11 cellular contexts compared by ENCODE assay signal in genomic region chr4:157075401-157075800, GRCh38. TPM values are rescaled to one million over a fixed set of nuclear protein-coding genes. Genes with fewer than 3 reads are reported as not detected.
DNase-seq lines count a peak whose midpoint lies in the region; ATAC-seq and TF ChIP-seq lines count a peak whose summit lies in the region.
"Had no signal": no experiment of that assay in that cellular context is flagged by ENCODE, and none has a peak within 500 bp of the region (broad histone marks: within the 10 kb centered on the region; RNA-seq: fewer than 3 reads in every experiment).

No MANE protein-coding gene starts in this region.

- H3K27ac ChIP-seq in H9 (ENCODE audit: insufficient read length, low read depth, low read length): no peak overlapping the region
- no peak overlapping the region for H3K27ac ChIP-seq in OCI-LY7 (ENCODE audit: low read depth, low read length, poor library complexity, severe bottlenecking)

- CTCF ChIA-PET in OCI-LY7 (lab: Charles Lee; ENCODE audit: unreplicated experiment): no interaction called here

- H3K4me2 ChIP-seq in H9 (ENCODE audit: insufficient read depth, insufficient read length, low read length) (peak overlapping the region; percentile 68), OCI-LY7 (ENCODE audit: low read length) (no peak overlapping the region)

- DNase-seq in H9 (no peak), retinal pigment epithelial cell (ENCODE audit: low read depth) (no peak), OCI-M2 (lab: John Stamatoyannopoulos, UW; ENCODE audit: unreplicated experiment) (no peak), OCI-LY7 (ENCODE audit: low spot score) (no peak)
- DNase-seq in stimulated activated CD4-positive, alpha-beta T cell treated with anti-CD3 and anti-CD28 coated beads, Interleukin-2, amount 100 ng/mL, for 48 hours: no peak
- DNase-seq: activated CD4-positive, alpha-beta memory T cell treated with anti-CD3 and anti-CD28 coated beads, Interleukin-2, amount 10 ng/mL, durations not matched to agents 7 days and 5 days; NCI-H2029 had no signal

- H2BK15ac ChIP-seq in H9 (ENCODE audit: low read depth, low read length): no peak overlapping the region

- WGBS in H9 (ENCODE audit: extremely low coverage, insufficient read length, low lambda C conversion rate): no CpG with 5 or more reads among the region's 2 CpGs

- H3K23me2 ChIP-seq in H9 (ENCODE audit: insufficient read length, low read depth, low read length, poor library complexity, severe bottlenecking): peaks cover 3% of the 10 kb centered on the region

- no peak for TF ChIP-seq CTCF in H9 (conservative IDR thresholded peaks at IDR 0.05)
- TF ChIP-seq CTCF in brain (conservative IDR thresholded peaks at IDR 0.05): no peak
- no peak for TF ChIP-seq CTCF in retinal pigment epithelial cell (conservative IDR thresholded peaks at IDR 0.05; ENCODE audit: low read depth, low read length)
- no peak for TF ChIP-seq CTCF in OCI-LY7 (conservative IDR thresholded peaks at IDR 0.05; ENCODE audit: low read length)

- no peak overlapping the region for H2BK5ac ChIP-seq in H9 (ENCODE audit: insufficient read length, low read length)

- no peak overlapping the region for H3K18ac ChIP-seq in H9 (ENCODE audit: insufficient read length, low read depth, low read length)

- no peak overlapping the region for H3K27ac Mint-ChIP-seq in H9
- peak overlapping the region in 3 of 5 experiments; percentile 33 to 75 (median 75) for H3K27ac Mint-ChIP-seq in brain
- H3K27ac Mint-ChIP-seq: activated CD4-positive, alpha-beta memory T cell treated with anti-CD3 and anti-CD28 coated beads, Interleukin-2, amount 10 ng/mL, durations not matched to agents 7 days and 5 days had no signal

- no peak overlapping the region for H2BK20ac ChIP-seq in H9 (ENCODE audit: low read depth, low read length, poor library complexity, severe bottlenecking)

- H3K4ac ChIP-seq in H9 (ENCODE audit: low read depth, low read length): no peak overlapping the region

- H4K5ac ChIP-seq in H9 (ENCODE audit: insufficient read length, low read depth, low read length): no peak overlapping the region

- no peak overlapping the region for H4K8ac ChIP-seq in H9 (replicated peaks; ENCODE audit: insufficient read length, low read depth, low read length)

- peaks cover 35% of the 10 kb centered on the region for H3K27me3 Mint-ChIP-seq in H9 (ENCODE audit: low read depth)
- H3K27me3 Mint-ChIP-seq in brain: peaks cover 19% of the 10 kb centered on the region
- H3K27me3 Mint-ChIP-seq: central memory CD8-positive, alpha-beta T cell had no signal

- H3K4me1 ChIP-seq in H9 (ENCODE audit: insufficient read depth, low read length) (no peaks in the 10 kb centered on the region), OCI-LY7 (ENCODE audit: insufficient read depth, low read length, poor library complexity, severe bottlenecking) (no peaks in the 10 kb centered on the region)

- H3K9me2 ChIP-seq in OCI-LY7 (ENCODE audit: insufficient read depth, low read length): no peaks in the 10 kb centered on the region; the same call in 1 of the 2 replicates

- no peak overlapping the region for H3K9ac ChIP-seq in H9 (ENCODE audit: extremely low read depth, insufficient read length, low read length)

- H2BK120ac ChIP-seq in H9 (ENCODE audit: low read depth, low read length, poor library complexity, severe bottlenecking): no peak overlapping the region

- no peaks in the 10 kb centered on the region for H3K36me3 ChIP-seq in OCI-LY7 (ENCODE audit: insufficient read depth, low read length)

- H3K23ac ChIP-seq in H9 (ENCODE audit: insufficient read length, low read depth, low read length): no peak overlapping the region

- POLR2A ChIA-PET in OCI-LY7 (lab: Charles Lee): no interaction called here

- H3K4me1 Mint-ChIP-seq in H9 (peaks cover 14 to 17% of the 10 kb centered on the region in 2 experiments), brain (peaks cover 18% of the 10 kb centered on the region)
- H3K4me1 Mint-ChIP-seq: activated CD4-positive, alpha-beta memory T cell treated with anti-CD3 and anti-CD28 coated beads, Interleukin-2, amount 10 ng/mL, durations not matched to agents 7 days and 5 days; central memory CD8-positive, alpha-beta T cell had no signal

- H3K36me3 Mint-ChIP-seq in H9 (ENCODE audit: insufficient read depth in 1 of 3, low read depth in 3 of 3) (no peaks in the 10 kb centered on the region), brain (peaks cover 10% of the 10 kb centered on the region)

- H3K79me2 ChIP-seq in H9 (ENCODE audit: insufficient read depth, low read length) (no peaks in the 10 kb centered on the region), OCI-LY7 (ENCODE audit: insufficient read depth, low read depth, low read length) (no peaks in the 10 kb centered on the region)

- H2AK5ac ChIP-seq in H9 (ENCODE audit: insufficient read length, low read length): no peak overlapping the region

- H3K4me3 ChIP-seq in iPS-18c (ENCODE audit: insufficient read depth, low read depth, low read length): peak overlapping the region; percentile 62; the same call in 1 of the 2 replicates
- peak overlapping the region; percentile 63 for H3K4me3 ChIP-seq in retinal pigment epithelial cell (ENCODE audit: low read length)
- no peak overlapping the region for H3K4me3 ChIP-seq in OCI-LY7 (ENCODE audit: low read depth, low read length, poor library complexity, severe bottlenecking)

- intact Hi-C loops in OCI-LY7 (cut with micrococcal nuclease; ENCODE audit: unreplicated experiment): no loop called here

- H2BK12ac ChIP-seq in H9 (ENCODE audit: insufficient read length, low read depth, low read length): no peak overlapping the region

- no peak overlapping the region for H3K14ac ChIP-seq in H9 (ENCODE audit: insufficient read depth, low read length)

- H4K20me1 ChIP-seq in H9 (ENCODE audit: control insufficient read depth, insufficient read depth, insufficient read length) (no peaks in the 10 kb centered on the region), OCI-LY7 (ENCODE audit: insufficient read depth, low read length) (no peaks in the 10 kb centered on the region)

- H4K91ac ChIP-seq in H9 (ENCODE audit: insufficient read length, low read depth, low read length): no peak overlapping the region

- H3K9me3 ChIP-seq in H9 (ENCODE audit: control insufficient read depth, low read depth, low read length): no peaks in the 10 kb centered on the region
- no peaks in the 10 kb centered on the region for H3K9me3 ChIP-seq in iPS-18c (ENCODE audit: control insufficient read depth, insufficient read depth, low read length)
- H3K9me3 ChIP-seq in OCI-LY7 (ENCODE audit: low read length): no peaks in the 10 kb centered on the region

- H3K9me3 Mint-ChIP-seq in H9: no peaks in the 10 kb centered on the region
- H3K9me3 Mint-ChIP-seq in brain: no peaks in the 10 kb centered on the region
- H3K9me3 Mint-ChIP-seq: activated CD4-positive, alpha-beta memory T cell treated with anti-CD3 and anti-CD28 coated beads, Interleukin-2, amount 10 ng/mL, durations not matched to agents 7 days and 5 days had no signal

- no peak overlapping the region for H3T11ph ChIP-seq in H9 (ENCODE audit: low read length)

- peaks cover 5% of the 10 kb centered on the region; the same call in 1 of the 2 replicates for H3K27me3 ChIP-seq in H9 (ENCODE audit: insufficient read depth, low read length)

- no peak overlapping the region for H3K56ac ChIP-seq in H9 (ENCODE audit: insufficient read length, low read depth, low read length)

- peak overlapping the region; percentile 63 to 78 for H3K4me3 Mint-ChIP-seq in H9
- peak overlapping the region; percentile 80 to 85 (median 83) for H3K4me3 Mint-ChIP-seq in brain
- H3K4me3 Mint-ChIP-seq: activated CD4-positive, alpha-beta memory T cell treated with anti-CD3 and anti-CD28 coated beads, Interleukin-2, amount 10 ng/mL, durations not matched to agents 7 days and 5 days; central memory CD8-positive, alpha-beta T cell had no signal

- no peaks in the 10 kb centered on the region for H3K79me1 ChIP-seq in H9 (ENCODE audit: insufficient read depth, low read depth, low read length, poor library complexity, severe bottlenecking)

- no TSS peak for BruUV-seq in OCI-LY7 (replicated peaks; lab: Mats Ljungman, UMichigan)

- no peak for ATAC-seq in HG02981 (IDR thresholded peaks at IDR 0.05; ENCODE audit: unreplicated experiment)

- H2AFZ ChIP-seq in H9 (ENCODE audit: low read length): no peak overlapping the region
- H2AFZ ChIP-seq in OCI-LY7 (ENCODE audit: low read length): no peak overlapping the region

RNA-seq across cellular contexts. Expression of gene GLRB, which starts 0.5 kb away (rescaled TPM):
- total RNA-seq in H9 (2021) (0.50 and 0.70 TPM in 2 replicates), OCI-LY7 (2022) (not detected in 2 replicates)
- polyA plus RNA-seq in brain (ENCODE audit: insufficient read depth, low read depth, low replicate concordance): 7.2 TPM
- not detected in 2 replicates for total RNA-seq in OCI-LY7 (2014; rRNA removed; shearing (Covaris generic))
- total RNA-seq: activated CD4-positive, alpha-beta memory T cell treated with anti-CD3 and anti-CD28 coated beads, Interleukin-2, amount 10 ng/mL, durations not matched to agents 7 days and 5 days had no signal

Comparison
In these comparisons a context has a peak if more than half of its experiments do, and no peak if none do; other contexts are left out.
1. H3K27ac Mint-ChIP-seq: peak in brain (3 of 5); none in H9 (0 of 3).